8 cellular contexts compared by ENCODE assay signal in genomic region chrX:15497865-15498264, GRCh38. TPM values are rescaled to one million over a fixed set of nuclear protein-coding genes. Genes with fewer than 3 reads are reported as not detected.
DNase-seq lines count a peak whose midpoint lies in the region; ATAC-seq and TF ChIP-seq lines count a peak whose summit lies in the region.

No MANE protein-coding gene starts in this region.

- H3K36me3 Mint-ChIP-seq in central memory CD8-positive, alpha-beta T cell (ENCODE audit: insufficient read depth) = peaks cover 2% of the 10 kb centered on the region

- no peak overlapping the region for H3K27ac ChIP-seq in A673 (ENCODE audit: low read depth, low read length, poor library complexity, severe bottlenecking)

- peaks cover 22% of the 10 kb centered on the region for H3K27me3 Mint-ChIP-seq in central memory CD8-positive, alpha-beta T cell

- no peak overlapping the region for H3K4me3 ChIP-seq in A673 (ENCODE audit: low read depth, low read length, poor library complexity, severe bottlenecking)

- no peaks in the 10 kb centered on the region for H3K4me1 ChIP-seq in A673 (ENCODE audit: insufficient read depth, low read length, poor library complexity, severe bottlenecking)

- H3K27me3 ChIP-seq in A673 (replicated peaks; ENCODE audit: insufficient read depth, low read depth, low read length, poor library complexity) = peaks cover 34% of the 10 kb centered on the region

- intact Hi-C loops in A673 (cut with micrococcal nuclease; ENCODE audit: unreplicated experiment) = loop anchor here (1.0 to 10.0 kb wide), 3 partner anchors 67 to 177 kb away; no protein-coding TSS in a partner anchor

- H3K4me1 Mint-ChIP-seq in central memory CD8-positive, alpha-beta T cell = peaks cover 15% of the 10 kb centered on the region

- no peaks in the 10 kb centered on the region for H3K36me3 ChIP-seq in A673 (ENCODE audit: insufficient read depth, low read length, poor library complexity, severe bottlenecking)

- in situ Hi-C loops in GM13976 (cut with MboI; ENCODE audit: low sequenced_read_pairs, unreplicated experiment) = no loop called here

- H3K4me3 Mint-ChIP-seq in central memory CD8-positive, alpha-beta T cell = no peak overlapping the region

- BruUV-seq in A673 (replicated peaks; lab: Mats Ljungman, UMichigan) = no TSS peak

- no peak overlapping the region for H3K27ac Mint-ChIP-seq in central memory CD8-positive, alpha-beta T cell (ENCODE audit: low read depth)

- no peaks in the 10 kb centered on the region for H3K9me3 ChIP-seq in A673 (ENCODE audit: low read depth, low read length, poor library complexity, severe bottlenecking)

- TF ChIP-seq CTCF in A673 (conservative IDR thresholded peaks at IDR 0.05; ENCODE audit: low read depth, low read length) (peak; percentile 80), GM13976 (IDR thresholded peaks at IDR 0.05; ENCODE audit: borderline replicate concordance, control extremely low read depth, extremely low read depth, insufficient read depth, missing control alignments) (peak; percentile 60)

- no peaks in the 10 kb centered on the region for H3K9me3 Mint-ChIP-seq in central memory CD8-positive, alpha-beta T cell

- CTCF ChIA-PET in A673 (lab: Charles Lee) = no interaction called here

- DNase-seq in A673 (ENCODE audit: low spot score) (peak; percentile 77), GM13976 (ENCODE audit: low spot score) (peak; percentile 63), NCI-H1930 (lab: John Stamatoyannopoulos, UW) (peak; percentile 3 to 46), UCSD-AML1 (lab: John Stamatoyannopoulos, UW; ENCODE audit: unreplicated experiment) (peak; percentile 31), left lobe of liver (ENCODE audit: low spot score) (peak; percentile 47)
- DNase-seq in central memory CD8-positive, alpha-beta T cell (ENCODE audit: low spot score in 2 of 2) = peak; percentile 20 to 27
- peak; percentile 3 for DNase-seq in stimulated activated CD8-positive, alpha-beta memory T cell treated with anti-CD3 and anti-CD28 coated beads, Interleukin-7, amount 100 ng/mL, for 24 hours (ENCODE audit: low read depth)

- peak; percentile 36 for ATAC-seq in central memory CD8-positive, alpha-beta T cell (replicated peaks; ENCODE audit: extremely low read depth, poor library complexity, severe bottlenecking)
- peak; percentile 63 for ATAC-seq in left lobe of liver
- no peak for ATAC-seq in HG02588 (IDR thresholded peaks at IDR 0.05; ENCODE audit: unreplicated experiment)

- POLR2A ChIA-PET in A673 (lab: Charles Lee; ENCODE audit: low non-redundant PET) = no interaction called here

RNA-seq across cellular contexts. Expression of gene BMX, which starts 2.7 kb away (rescaled TPM):
- total RNA-seq in A673 (2021) = not detected in 2 replicates
- 0.78 TPM for total RNA-seq in left lobe of liver

RNA-seq across cellular contexts. Expression of gene PIR, which starts 4.7 kb away (rescaled TPM):
- total RNA-seq in A673 (2021) = 58.0 and 74.2 TPM in 2 replicates
- total RNA-seq in left lobe of liver = 19.3 TPM

Comparison
In these comparisons a context has a peak if more than half of its experiments do, and no peak if none do; other contexts are left out.
1. DNase-seq: peak in every context shown above with its lines; median percentile 77 in A673; 63 in GM13976; 47 in left lobe of liver; 31 in UCSD-AML1; 24 in NCI-H1930; 24 in central memory CD8-positive, alpha-beta T cell; 3 in stimulated activated CD8-positive, alpha-beta memory T cell treated with anti-CD3 and anti-CD28 coated beads, Interleukin-7, amount 100 ng/mL, for 24 hours.